Comparison of ENCODE assay signal across 16 cellular contexts in genomic region chr18:57854726-57855125, GRCh38. TPM values are rescaled to one million over a fixed set of nuclear protein-coding genes. Genes with fewer than 3 reads are reported as not detected.
"Had no signal": no experiment of that assay in that cellular context is flagged by ENCODE, and none has a peak within 500 bp of the region (broad histone marks: within the 10 kb centered on the region; RNA-seq: fewer than 3 reads in every experiment).

No MANE protein-coding gene starts in this region.

- H3K4me1 ChIP-seq: body of pancreas, lower lobe of right lung, right atrium auricular region had no signal

- DNase-seq: activated CD4-positive, alpha-beta T cell treated with anti-CD3 and anti-CD28 coated beads for 48 hours; activated CD8-positive, alpha-beta T cell treated with anti-CD3 and anti-CD28 coated beads for 36 hours; activated effector memory CD4-positive, alpha-beta T cell treated with anti-CD3 and anti-CD28 coated beads, Interleukin-2, amount 50 U/mL, for 16 hours; activated T-cell treated with anti-CD3 and anti-CD28 coated beads, Interleukin-2, amount 50 U/mL, for 48 hours; body of pancreas; effector CD8-positive, alpha-beta T cell; foreskin melanocyte; head of caudate nucleus; left cardiac atrium; lower lobe of right lung; stimulated activated naive CD8-positive, alpha-beta T cell treated with anti-CD3 and anti-CD28 coated beads, Interleukin-15, Interleukin-2, amounts not matched to agents 100 U/mL and 50 U/mL, for 24 hours; trophoblast cell had no signal

- H3K4me3 ChIP-seq: body of pancreas, lower lobe of right lung, right atrium auricular region, skin epidermis had no signal

- H3K36me3 ChIP-seq: lower lobe of right lung, right atrium auricular region had no signal

- H3K27ac ChIP-seq: lower lobe of right lung, right atrium auricular region, skin epidermis had no signal

- H3K9me3 ChIP-seq: body of pancreas, lower lobe of right lung, right atrium auricular region had no signal

- H3K27me3 ChIP-seq: body of pancreas, right atrium auricular region had no signal

- ATAC-seq: activated CD8-positive, alpha-beta T cell treated with anti-CD3 and anti-CD28 coated beads for 36 hours; body of pancreas; left cardiac atrium; lower lobe of right lung; stimulated activated naive CD8-positive, alpha-beta T cell treated with anti-CD3 and anti-CD28 coated beads, Interleukin-15, Interleukin-2, amounts not matched to agents 100 U/mL and 50 U/mL, for 24 hours; WTC11 had no signal

RNA-seq across cellular contexts. Expression of gene ATP8B1, which starts 51.6 kb away (rescaled TPM):
- polyA plus RNA-seq: neural cell had no signal
